ENCODE assay signal across 2 cellular contexts in the genomic region with DNA sequence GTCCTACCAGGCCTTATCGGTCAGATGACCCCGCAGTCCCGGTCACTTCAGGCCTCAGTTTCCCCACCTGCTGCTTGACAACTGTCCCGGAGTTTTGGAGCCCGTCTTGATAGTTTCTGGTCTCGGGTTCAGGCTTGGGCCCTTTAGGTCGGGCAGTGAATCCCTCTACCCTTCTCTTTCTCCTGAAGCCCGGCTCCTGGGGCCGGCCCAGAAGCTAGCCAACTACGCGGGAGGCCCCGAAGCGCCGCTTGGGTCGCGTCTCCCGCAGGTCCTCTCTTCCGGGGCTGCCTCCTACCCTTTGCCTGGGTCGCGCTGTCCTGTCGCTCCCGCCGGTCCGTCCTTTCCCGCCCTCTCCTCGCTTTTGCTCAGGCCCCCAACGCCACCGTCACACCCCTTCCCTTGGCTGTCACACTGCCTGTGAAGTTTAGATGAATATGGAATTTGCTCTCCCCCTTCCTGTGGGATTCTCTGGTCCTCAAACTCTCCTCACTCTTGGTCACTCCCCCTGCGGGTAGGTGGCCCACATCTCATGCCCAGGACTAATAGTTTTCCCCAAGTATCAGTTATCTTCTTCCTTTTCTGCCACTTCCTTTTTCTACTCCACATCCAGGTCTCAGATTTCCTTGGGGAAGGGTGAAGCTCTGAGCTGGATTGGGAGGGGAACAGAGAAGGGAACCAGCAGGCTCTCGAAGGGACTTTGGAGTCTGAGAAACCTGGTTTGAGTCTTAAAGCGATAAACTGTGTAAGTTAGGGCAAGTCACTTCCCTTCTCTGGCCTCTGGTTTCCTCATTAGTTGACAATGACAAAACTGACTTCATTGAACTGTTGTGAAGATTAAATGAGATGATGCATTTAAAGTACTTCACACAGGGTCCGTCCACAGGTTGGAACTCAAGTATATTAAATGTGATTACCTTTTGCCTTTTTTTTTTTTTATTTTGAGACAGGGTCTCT.
TF ChIP-seq lines count a peak whose summit lies in the region.

No MANE protein-coding gene starts in this region.

TF ChIP-seq in SK-N-SH treated with all-trans-retinoic acid at 6 μM for 48 hours, 23 proteins besides CTCF, POLR2A, EP300 and RAD21:
- TF ChIP-seq, protein P1, sequence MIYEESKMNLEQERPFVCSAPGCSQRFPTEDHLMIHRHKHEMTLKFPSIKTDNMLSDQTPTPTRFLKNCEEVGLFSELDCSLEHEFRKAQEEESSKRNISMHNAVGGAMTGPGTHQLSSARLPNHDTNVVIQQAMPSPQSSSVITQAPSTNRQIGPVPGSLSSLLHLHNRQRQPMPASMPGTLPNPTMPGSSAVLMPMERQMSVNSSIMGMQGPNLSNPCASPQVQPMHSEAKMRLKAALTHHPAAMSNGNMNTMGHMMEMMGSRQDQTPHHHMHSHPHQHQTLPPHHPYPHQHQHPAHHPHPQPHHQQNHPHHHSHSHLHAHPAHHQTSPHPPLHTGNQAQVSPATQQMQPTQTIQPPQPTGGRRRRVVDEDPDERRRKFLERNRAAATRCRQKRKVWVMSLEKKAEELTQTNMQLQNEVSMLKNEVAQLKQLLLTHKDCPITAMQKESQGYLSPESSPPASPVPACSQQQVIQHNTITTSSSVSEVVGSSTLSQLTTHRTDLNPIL (CRISPR knock-in tag; IDR thresholded peaks at IDR 0.05; ENCODE audit: low read depth): no peak
- TF ChIP-seq ZFP3 (CRISPR knock-in tag; IDR thresholded peaks at IDR 0.05) (no peak), TCF4 (CRISPR knock-in tag; IDR thresholded peaks at IDR 0.05; ENCODE audit: borderline replicate concordance) (no peak), ZNF70 (CRISPR knock-in tag; IDR thresholded peaks at IDR 0.05) (no peak), ZNF8 (CRISPR knock-in tag; IDR thresholded peaks at IDR 0.05) (no peak)

TF ChIP-seq in endothelial cell of umbilical vein, 7 proteins besides CTCF, POLR2A, EP300 and RAD21:
- TF ChIP-seq MYC (IDR thresholded peaks at IDR 0.05; ENCODE audit: low read depth, low read length) (no peak), EZH2 (IDR thresholded peaks at IDR 0.05; ENCODE audit: borderline replicate concordance, low read depth, low read length, severe bottlenecking) (no peak), JUN (IDR thresholded peaks at IDR 0.05; ENCODE audit: borderline replicate concordance, insufficient read depth, insufficient read length, low read depth) (no peak), FOS (IDR thresholded peaks at IDR 0.05; ENCODE audit: borderline replicate concordance, insufficient read depth, low read length) (no peak), GATA2 (IDR thresholded peaks at IDR 0.05; ENCODE audit: insufficient read depth, insufficient read length, low read depth, low read length) (no peak), POLR2AphosphoS5 (IDR thresholded peaks at IDR 0.05; ENCODE audit: insufficient read depth, low read depth, low read length) (no peak)
- TF ChIP-seq, protein P2, sequence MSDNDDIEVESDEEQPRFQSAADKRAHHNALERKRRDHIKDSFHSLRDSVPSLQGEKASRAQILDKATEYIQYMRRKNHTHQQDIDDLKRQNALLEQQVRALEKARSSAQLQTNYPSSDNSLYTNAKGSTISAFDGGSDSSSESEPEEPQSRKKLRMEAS (IDR thresholded peaks at IDR 0.05; ENCODE audit: insufficient read depth, insufficient read length): no peak
